11 cellular contexts compared by ENCODE assay signal in genomic region chr2:156455366-156455975, GRCh38. TPM values are rescaled to one million over a fixed set of nuclear protein-coding genes. Genes with fewer than 3 reads are reported as not detected.
DNase-seq lines count a peak whose midpoint lies in the region; ATAC-seq and TF ChIP-seq lines count a peak whose summit lies in the region.
"Had no signal": no experiment of that assay in that cellular context is flagged by ENCODE, and none has a peak within 500 bp of the region (broad histone marks: within the 10 kb centered on the region; RNA-seq: fewer than 3 reads in every experiment).

No MANE protein-coding gene starts in this region.

- in situ Hi-C loops in KBM-7 (cut with MboI; ENCODE audit: low pct_unique_long_range_greater_than_20kb, low sequenced_read_pairs) = no loop called here

- no peak for TF ChIP-seq CTCF in body of pancreas (IDR thresholded peaks at IDR 0.05)

- peaks cover 0 to 4% of the 10 kb centered on the region in 2 donors for H3K4me1 ChIP-seq in mucosa of rectum (ENCODE audit: control insufficient read depth in 2 of 2, insufficient read depth in 2 of 2, low read length in 2 of 2)
- peaks cover 15% of the 10 kb centered on the region for H3K4me1 ChIP-seq in body of pancreas

- DNase-seq in SW480 (ENCODE audit: low spot score) = peak; percentile 15
- DNase-seq in body of pancreas = no peak
- no peak for DNase-seq in NCI-H1436 treated with DMSO at 0.1 percent for 48 hours (lab: John Stamatoyannopoulos, UW)
- DNase-seq in KBM-7 = no peak
- DNase-seq in T-helper 9 cell = no peak
- DNase-seq: NCI-H510A; retina; stimulated activated naive CD4-positive, alpha-beta T cell treated with Interleukin-2 at 50 U/mL for 16 hours had no signal

- TF ChIP-seq POLR2A in body of pancreas (IDR thresholded peaks at IDR 0.05) = no peak

- ATAC-seq in GM18517 (IDR thresholded peaks at IDR 0.05; ENCODE audit: unreplicated experiment) (peak; percentile 71), HG02759 (IDR thresholded peaks at IDR 0.05; ENCODE audit: unreplicated experiment) (peak; percentile 55), body of pancreas (no peak)

- WGBS in body of pancreas, 2 donors = 92 to 93% methylated on average over 2 of the region's 2 CpGs

- intact Hi-C loops in body of pancreas (cut with DNase I) = no loop called here

- no peaks in the 10 kb centered on the region for H3K36me3 ChIP-seq in mucosa of rectum (ENCODE audit: control insufficient read depth in 2 of 2, insufficient read depth in 2 of 2, low read length in 2 of 2)
- H3K36me3 ChIP-seq in body of pancreas (replicated peaks in 1 of 2; ENCODE audit: insufficient read depth in 1 of 2, low read depth in 2 of 2) = no peaks in the 10 kb centered on the region

- H3K9ac ChIP-seq in mucosa of rectum (ENCODE audit: low read depth in 1 of 2, low read length in 2 of 2) = peak overlapping the region in 1 of 2 donors; percentile 22

- H3K9me3 ChIP-seq in mucosa of rectum (ENCODE audit: control insufficient read depth in 2 of 2, low read length in 2 of 2) (no peaks in the 10 kb centered on the region), body of pancreas (no peaks in the 10 kb centered on the region)

- H3K4me3 ChIP-seq in mucosa of rectum (ENCODE audit: low read length in 2 of 2) = no peak overlapping the region
- H3K4me3 ChIP-seq in body of pancreas = no peak overlapping the region

- H3K27me3 ChIP-seq in mucosa of rectum (ENCODE audit: control insufficient read depth in 2 of 2, insufficient read depth in 2 of 2, low read length in 2 of 2) (no peaks in the 10 kb centered on the region), body of pancreas (no peaks in the 10 kb centered on the region)

- H3K27ac ChIP-seq in mucosa of rectum (ENCODE audit: low read depth in 2 of 2, low read length in 2 of 2) (peak overlapping the region; percentile 44 to 74), body of pancreas (no peak overlapping the region)

RNA-seq across cellular contexts. Expression of gene GPD2, which starts 19.3 kb away (rescaled TPM):
- total RNA-seq in body of pancreas = 10 to 100 TPM; 20.5 to 76.8 TPM

Comparison
In these comparisons a context has a peak if more than half of its experiments do, and no peak if none do; other contexts are left out.
1. H3K27ac ChIP-seq: peak in mucosa of rectum (2 of 2); none in body of pancreas (0 of 4).